In genomic region chr11:37747121-37747520, GRCh38 we compare ENCODE assay signal across 26 cellular contexts.
"Had no signal": no experiment of that assay in that cellular context is flagged by ENCODE, and none has a peak within 500 bp of the region (broad histone marks: within the 10 kb centered on the region; RNA-seq: fewer than 3 reads in every experiment).

No MANE protein-coding gene starts in this region.

- H3K27me3 Mint-ChIP-seq: activated B cell treated with CpG ODN at 0.5 μM for 24 hours; activated CD4-positive, alpha-beta memory T cell treated with anti-CD3 and anti-CD28 coated beads for 36 hours; activated CD4-positive, alpha-beta T cell treated with anti-CD3 and anti-CD28 coated beads, Interleukin-2, amount 10 ng/mL, durations not matched to agents 24 days and 14 days; activated naive CD8-positive, alpha-beta T cell; T-helper 17 cell had no signal

- H3K9me3 ChIP-seq: Peyer's patch, SJCRH30 had no signal

- FAIRE-seq: bronchial epithelial cell had no signal

- ATAC-seq: activated T-cell treated with anti-CD3 and anti-CD28 coated beads, Interleukin-2, amount 50 U/mL, for 4 hours; T-helper 17 cell had no signal

- H3K27me3 ChIP-seq: Peyer's patch, SJCRH30 had no signal

- H3K4me1 Mint-ChIP-seq: activated B cell treated with CpG ODN at 0.5 μM for 24 hours; activated CD4-positive, alpha-beta T cell treated with anti-CD3 and anti-CD28 coated beads, Interleukin-2, amount 10 ng/mL, durations not matched to agents 24 days and 14 days; T-helper 17 cell had no signal

- H3K4me3 ChIP-seq: Peyer's patch, SJCRH30 had no signal

- H3K36me3 Mint-ChIP-seq: activated CD4-positive, alpha-beta memory T cell treated with anti-CD3 and anti-CD28 coated beads for 36 hours; activated naive CD8-positive, alpha-beta T cell had no signal

- H3K27ac Mint-ChIP-seq: activated B cell treated with CpG ODN at 0.5 μM for 24 hours; activated CD4-positive, alpha-beta memory T cell treated with anti-CD3 and anti-CD28 coated beads for 36 hours; activated CD4-positive, alpha-beta T cell treated with anti-CD3 and anti-CD28 coated beads, Interleukin-2, amount 10 ng/mL, durations not matched to agents 24 days and 14 days; activated naive CD8-positive, alpha-beta T cell; T-helper 17 cell had no signal

- DNase-seq: activated B cell treated with CpG ODN at 0.5 μM for 24 hours; activated CD4-positive, alpha-beta memory T cell treated with anti-CD3 and anti-CD28 coated beads for 36 hours; activated CD4-positive, alpha-beta T cell treated with anti-CD3 and anti-CD28 coated beads for 1 hour; activated CD4-positive, alpha-beta T cell treated with anti-CD3 and anti-CD28 coated beads, Interleukin-2, amount 10 ng/mL, durations not matched to agents 24 days and 14 days; activated CD8-positive, alpha-beta memory T cell treated with anti-CD3 and anti-CD28 coated beads for 24 hours; activated effector memory CD4-positive, alpha-beta T cell treated with anti-CD3 and anti-CD28 coated beads, Interleukin-2, amount 50 U/mL, for 16 hours; activated naive CD4-positive, alpha-beta T cell treated with Interleukin-2 at 50 U/mL for 16 hours; activated T-cell treated with anti-CD3 and anti-CD28 coated beads, Interleukin-2, amount 50 U/mL, for 4 hours; amygdala; central memory CD4-positive, alpha-beta T cell; KG1; MM.1S; NCI-H1105; NCI-H1436; NCI-H1694 treated with DMSO at 0.1 percent for 48 hours; NCI-H2029 treated with DMSO at 0.1 percent for 48 hours; NCI-H510A treated with DMSO at 0.1 percent for 48 hours; NCI-H69; Peyer's patch; Right ventricle myocardium superior; SJCRH30; T-helper 17 cell; T-helper 9 cell had no signal

- H3K9me3 Mint-ChIP-seq: activated CD4-positive, alpha-beta T cell treated with anti-CD3 and anti-CD28 coated beads, Interleukin-2, amount 10 ng/mL, durations not matched to agents 24 days and 14 days had no signal

- H3K4me3 Mint-ChIP-seq: activated B cell treated with CpG ODN at 0.5 μM for 24 hours; activated CD4-positive, alpha-beta memory T cell treated with anti-CD3 and anti-CD28 coated beads for 36 hours; activated CD4-positive, alpha-beta T cell treated with anti-CD3 and anti-CD28 coated beads, Interleukin-2, amount 10 ng/mL, durations not matched to agents 24 days and 14 days; activated naive CD8-positive, alpha-beta T cell; activated T-cell treated with anti-CD3 and anti-CD28 coated beads, Interleukin-2, amount 50 U/mL, for 4 hours; T-helper 17 cell had no signal

- H3K36me3 ChIP-seq: Peyer's patch, SJCRH30 had no signal

- H3K27ac ChIP-seq: Peyer's patch, RWPE1, SJCRH30 had no signal

- H3K4me1 ChIP-seq: Peyer's patch, SJCRH30 had no signal
